In the genomic region with DNA sequence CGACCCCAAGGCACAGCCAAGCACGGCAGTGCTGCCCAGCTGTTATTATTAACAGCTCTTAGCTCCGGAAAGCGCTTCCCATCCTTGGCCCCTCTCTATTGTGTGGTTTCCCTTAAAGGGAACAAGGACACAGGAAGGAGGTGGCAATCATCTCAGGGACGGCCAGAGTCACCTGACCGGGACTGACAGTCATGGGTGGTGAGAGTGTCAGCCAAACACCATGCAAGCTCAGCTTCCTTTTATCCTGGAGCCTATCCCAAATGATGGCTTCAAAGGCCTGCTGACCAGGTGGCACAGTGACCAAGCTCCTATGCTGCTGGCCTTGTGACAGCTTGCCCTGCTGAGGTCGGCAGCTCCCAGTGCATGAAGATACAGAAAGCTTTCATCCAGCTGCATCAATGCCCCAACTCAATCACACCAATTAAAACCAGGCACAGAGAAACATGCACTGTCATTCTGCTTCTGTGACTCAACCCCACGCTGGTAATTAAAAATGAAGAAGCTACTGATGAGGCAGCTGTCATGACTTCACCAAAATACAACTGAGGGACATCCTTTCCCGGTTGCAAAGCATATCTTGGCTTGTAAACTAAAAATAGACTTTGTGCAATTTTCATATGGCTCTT, we compare ENCODE assay signal across 1 cellular context.
TF ChIP-seq lines count a peak whose summit lies in the region.

No MANE protein-coding gene starts in this region.

TF ChIP-seq in K562, 482 proteins besides CTCF, POLR2A, EP300 and RAD21 (continued from another document and continues in another):
- TF ChIP-seq, protein P1, sequence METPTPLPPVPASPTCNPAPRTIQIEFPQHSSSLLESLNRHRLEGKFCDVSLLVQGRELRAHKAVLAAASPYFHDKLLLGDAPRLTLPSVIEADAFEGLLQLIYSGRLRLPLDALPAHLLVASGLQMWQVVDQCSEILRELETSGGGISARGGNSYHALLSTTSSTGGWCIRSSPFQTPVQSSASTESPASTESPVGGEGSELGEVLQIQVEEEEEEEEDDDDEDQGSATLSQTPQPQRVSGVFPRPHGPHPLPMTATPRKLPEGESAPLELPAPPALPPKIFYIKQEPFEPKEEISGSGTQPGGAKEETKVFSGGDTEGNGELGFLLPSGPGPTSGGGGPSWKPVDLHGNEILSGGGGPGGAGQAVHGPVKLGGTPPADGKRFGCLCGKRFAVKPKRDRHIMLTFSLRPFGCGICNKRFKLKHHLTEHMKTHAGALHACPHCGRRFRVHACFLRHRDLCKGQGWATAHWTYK (CRISPR knock-in tag; IDR thresholded peaks at IDR 0.05) = no peak
- TF ChIP-seq, protein P2, sequence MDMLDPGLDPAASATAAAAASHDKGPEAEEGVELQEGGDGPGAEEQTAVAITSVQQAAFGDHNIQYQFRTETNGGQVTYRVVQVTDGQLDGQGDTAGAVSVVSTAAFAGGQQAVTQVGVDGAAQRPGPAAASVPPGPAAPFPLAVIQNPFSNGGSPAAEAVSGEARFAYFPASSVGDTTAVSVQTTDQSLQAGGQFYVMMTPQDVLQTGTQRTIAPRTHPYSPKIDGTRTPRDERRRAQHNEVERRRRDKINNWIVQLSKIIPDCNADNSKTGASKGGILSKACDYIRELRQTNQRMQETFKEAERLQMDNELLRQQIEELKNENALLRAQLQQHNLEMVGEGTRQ (CRISPR knock-in tag; IDR thresholded peaks at IDR 0.05) = peak; percentile 44; the same call in 1 of the 2 replicates
- TF ChIP-seq EGR1 (conservative IDR thresholded peaks at IDR 0.05) (no peak), HDAC3 (IDR thresholded peaks at IDR 0.05; ENCODE audit: borderline replicate concordance, partially characterized antibody) (peak; percentile 33), TAF9B (IDR thresholded peaks at IDR 0.05; ENCODE audit: partially characterized antibody) (peak; percentile 62), SMAD3 (CRISPR knock-in tag; conservative IDR thresholded peaks at IDR 0.05) (no peak), MEIS2 (IDR thresholded peaks at IDR 0.05; ENCODE audit: partially characterized antibody) (peak; percentile 62), STAT5B (CRISPR knock-in tag; IDR thresholded peaks at IDR 0.05) (no peak), ZNF740 (CRISPR knock-in tag; IDR thresholded peaks at IDR 0.05) (no peak), ZNF740 (tag; IDR thresholded peaks at IDR 0.05) (no peak), ZNF431 (CRISPR knock-in tag; IDR thresholded peaks at IDR 0.05) (no peak), RBM22 (IDR thresholded peaks at IDR 0.05; ENCODE audit: low read depth, low read length, poor library complexity, severe bottlenecking) (no peak), RFX5 (IDR thresholded peaks at IDR 0.05; ENCODE audit: low read depth, low read length) (no peak), TRIM28 (IDR thresholded peaks at IDR 0.05) (no peak), RFX7 (CRISPR knock-in tag; IDR thresholded peaks at IDR 0.05) (no peak), ZNF41 (CRISPR knock-in tag; conservative IDR thresholded peaks at IDR 0.05) (no peak), POLR2H (tag; IDR thresholded peaks at IDR 0.05; ENCODE audit: low read depth) (no peak), ZNF57 (CRISPR knock-in tag; IDR thresholded peaks at IDR 0.05) (no peak), ZNF79 (CRISPR knock-in tag; IDR thresholded peaks at IDR 0.05; ENCODE audit: low read depth) (no peak), BACH1 (tag; IDR thresholded peaks at IDR 0.05) (peak; percentile 82), SUPT5H (IDR thresholded peaks at IDR 0.05) (no peak), ARID1B (IDR thresholded peaks at IDR 0.05) (peak; percentile 69), EHMT2 (IDR thresholded peaks at IDR 0.05) (no peak), MLX (CRISPR knock-in tag; conservative IDR thresholded peaks at IDR 0.05) (no peak), KAT8 (IDR thresholded peaks at IDR 0.05; ENCODE audit: low read depth) (no peak), POLR2AphosphoS2 (IDR thresholded peaks at IDR 0.05; ENCODE audit: low read length) (no peak), ZNF830 (CRISPR knock-in tag; IDR thresholded peaks at IDR 0.05) (no peak), ZNF274 (IDR thresholded peaks at IDR 0.05; ENCODE audit: borderline replicate concordance, low read depth, low read length) (no peak), E2F3 (CRISPR knock-in tag; IDR thresholded peaks at IDR 0.05) (no peak), TEAD1 (CRISPR knock-in tag; IDR thresholded peaks at IDR 0.05) (no peak), GATA2 (CRISPR knock-in tag; IDR thresholded peaks at IDR 0.05) (no peak), SAP30 (IDR thresholded peaks at IDR 0.05; ENCODE audit: borderline replicate concordance, insufficient read depth, low read depth, low read length, poor library complexity, severe bottlenecking) (no peak), XRCC4 (IDR thresholded peaks at IDR 0.05; ENCODE audit: extremely low read depth, insufficient read depth, insufficient read length) (no peak), ETV5 (CRISPR knock-in tag; IDR thresholded peaks at IDR 0.05; ENCODE audit: low read depth) (no peak), SRSF3 (IDR thresholded peaks at IDR 0.05; ENCODE audit: insufficient read depth, low read length) (no peak), ZNF507 (tag; conservative IDR thresholded peaks at IDR 0.05) (no peak), ILF3 (IDR thresholded peaks at IDR 0.05; ENCODE audit: borderline replicate concordance) (no peak), ARID3A (IDR thresholded peaks at IDR 0.05; ENCODE audit: borderline replicate concordance, low read depth, low read length) (peak; percentile 88; the same call in 1 of the 2 replicates), CBX2 (IDR thresholded peaks at IDR 0.05; ENCODE audit: insufficient read depth, low read length, poor library complexity, severe bottlenecking) (no peak), CHD4 (IDR thresholded peaks at IDR 0.05; ENCODE audit: insufficient read depth, insufficient replicate concordance, low read depth, low read length, poor library complexity, severe bottlenecking) (no peak), POU5F1 (IDR thresholded peaks at IDR 0.05; ENCODE audit: borderline replicate concordance, low read depth, low read length, partially characterized antibody) (no peak), TAL1 (IDR thresholded peaks at IDR 0.05) (no peak), ZFPM2 (CRISPR knock-in tag; IDR thresholded peaks at IDR 0.05) (no peak), BRF2 (IDR thresholded peaks at IDR 0.05; ENCODE audit: borderline replicate concordance, insufficient read depth, insufficient read length) (no peak), SMARCE1 (IDR thresholded peaks at IDR 0.05) (peak; percentile 54; the same call in 1 of the 2 replicates), IRF1 (CRISPR knock-in tag; IDR thresholded peaks at IDR 0.05; ENCODE audit: borderline replicate concordance) (no peak), C11orf30 (IDR thresholded peaks at IDR 0.05; ENCODE audit: low read depth) (peak; percentile 94), TCF3 (CRISPR knock-in tag; IDR thresholded peaks at IDR 0.05) (no peak), TCF7 (IDR thresholded peaks at IDR 0.05; ENCODE audit: borderline replicate concordance) (no peak)
- TF ChIP-seq, protein P3, sequence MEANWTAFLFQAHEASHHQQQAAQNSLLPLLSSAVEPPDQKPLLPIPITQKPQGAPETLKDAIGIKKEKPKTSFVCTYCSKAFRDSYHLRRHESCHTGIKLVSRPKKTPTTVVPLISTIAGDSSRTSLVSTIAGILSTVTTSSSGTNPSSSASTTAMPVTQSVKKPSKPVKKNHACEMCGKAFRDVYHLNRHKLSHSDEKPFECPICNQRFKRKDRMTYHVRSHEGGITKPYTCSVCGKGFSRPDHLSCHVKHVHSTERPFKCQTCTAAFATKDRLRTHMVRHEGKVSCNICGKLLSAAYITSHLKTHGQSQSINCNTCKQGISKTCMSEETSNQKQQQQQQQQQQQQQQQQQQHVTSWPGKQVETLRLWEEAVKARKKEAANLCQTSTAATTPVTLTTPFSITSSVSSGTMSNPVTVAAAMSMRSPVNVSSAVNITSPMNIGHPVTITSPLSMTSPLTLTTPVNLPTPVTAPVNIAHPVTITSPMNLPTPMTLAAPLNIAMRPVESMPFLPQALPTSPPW (CRISPR knock-in tag; IDR thresholded peaks at IDR 0.05) = no peak
- TF ChIP-seq, protein P4, sequence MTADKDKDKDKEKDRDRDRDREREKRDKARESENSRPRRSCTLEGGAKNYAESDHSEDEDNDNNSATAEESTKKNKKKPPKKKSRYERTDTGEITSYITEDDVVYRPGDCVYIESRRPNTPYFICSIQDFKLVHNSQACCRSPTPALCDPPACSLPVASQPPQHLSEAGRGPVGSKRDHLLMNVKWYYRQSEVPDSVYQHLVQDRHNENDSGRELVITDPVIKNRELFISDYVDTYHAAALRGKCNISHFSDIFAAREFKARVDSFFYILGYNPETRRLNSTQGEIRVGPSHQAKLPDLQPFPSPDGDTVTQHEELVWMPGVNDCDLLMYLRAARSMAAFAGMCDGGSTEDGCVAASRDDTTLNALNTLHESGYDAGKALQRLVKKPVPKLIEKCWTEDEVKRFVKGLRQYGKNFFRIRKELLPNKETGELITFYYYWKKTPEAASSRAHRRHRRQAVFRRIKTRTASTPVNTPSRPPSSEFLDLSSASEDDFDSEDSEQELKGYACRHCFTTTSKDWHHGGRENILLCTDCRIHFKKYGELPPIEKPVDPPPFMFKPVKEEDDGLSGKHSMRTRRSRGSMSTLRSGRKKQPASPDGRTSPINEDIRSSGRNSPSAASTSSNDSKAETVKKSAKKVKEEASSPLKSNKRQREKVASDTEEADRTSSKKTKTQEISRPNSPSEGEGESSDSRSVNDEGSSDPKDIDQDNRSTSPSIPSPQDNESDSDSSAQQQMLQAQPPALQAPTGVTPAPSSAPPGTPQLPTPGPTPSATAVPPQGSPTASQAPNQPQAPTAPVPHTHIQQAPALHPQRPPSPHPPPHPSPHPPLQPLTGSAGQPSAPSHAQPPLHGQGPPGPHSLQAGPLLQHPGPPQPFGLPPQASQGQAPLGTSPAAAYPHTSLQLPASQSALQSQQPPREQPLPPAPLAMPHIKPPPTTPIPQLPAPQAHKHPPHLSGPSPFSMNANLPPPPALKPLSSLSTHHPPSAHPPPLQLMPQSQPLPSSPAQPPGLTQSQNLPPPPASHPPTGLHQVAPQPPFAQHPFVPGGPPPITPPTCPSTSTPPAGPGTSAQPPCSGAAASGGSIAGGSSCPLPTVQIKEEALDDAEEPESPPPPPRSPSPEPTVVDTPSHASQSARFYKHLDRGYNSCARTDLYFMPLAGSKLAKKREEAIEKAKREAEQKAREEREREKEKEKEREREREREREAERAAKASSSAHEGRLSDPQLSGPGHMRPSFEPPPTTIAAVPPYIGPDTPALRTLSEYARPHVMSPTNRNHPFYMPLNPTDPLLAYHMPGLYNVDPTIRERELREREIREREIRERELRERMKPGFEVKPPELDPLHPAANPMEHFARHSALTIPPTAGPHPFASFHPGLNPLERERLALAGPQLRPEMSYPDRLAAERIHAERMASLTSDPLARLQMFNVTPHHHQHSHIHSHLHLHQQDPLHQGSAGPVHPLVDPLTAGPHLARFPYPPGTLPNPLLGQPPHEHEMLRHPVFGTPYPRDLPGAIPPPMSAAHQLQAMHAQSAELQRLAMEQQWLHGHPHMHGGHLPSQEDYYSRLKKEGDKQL (CRISPR knock-in tag; IDR thresholded peaks at IDR 0.05; ENCODE audit: borderline replicate concordance) = no peak
- TF ChIP-seq, protein P5, sequence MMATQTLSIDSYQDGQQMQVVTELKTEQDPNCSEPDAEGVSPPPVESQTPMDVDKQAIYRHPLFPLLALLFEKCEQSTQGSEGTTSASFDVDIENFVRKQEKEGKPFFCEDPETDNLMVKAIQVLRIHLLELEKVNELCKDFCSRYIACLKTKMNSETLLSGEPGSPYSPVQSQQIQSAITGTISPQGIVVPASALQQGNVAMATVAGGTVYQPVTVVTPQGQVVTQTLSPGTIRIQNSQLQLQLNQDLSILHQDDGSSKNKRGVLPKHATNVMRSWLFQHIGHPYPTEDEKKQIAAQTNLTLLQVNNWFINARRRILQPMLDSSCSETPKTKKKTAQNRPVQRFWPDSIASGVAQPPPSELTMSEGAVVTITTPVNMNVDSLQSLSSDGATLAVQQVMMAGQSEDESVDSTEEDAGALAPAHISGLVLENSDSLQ (IDR thresholded peaks at IDR 0.05) = peak; percentile 68
